Comparison of ENCODE assay signal across 1 cellular context in the genomic region with DNA sequence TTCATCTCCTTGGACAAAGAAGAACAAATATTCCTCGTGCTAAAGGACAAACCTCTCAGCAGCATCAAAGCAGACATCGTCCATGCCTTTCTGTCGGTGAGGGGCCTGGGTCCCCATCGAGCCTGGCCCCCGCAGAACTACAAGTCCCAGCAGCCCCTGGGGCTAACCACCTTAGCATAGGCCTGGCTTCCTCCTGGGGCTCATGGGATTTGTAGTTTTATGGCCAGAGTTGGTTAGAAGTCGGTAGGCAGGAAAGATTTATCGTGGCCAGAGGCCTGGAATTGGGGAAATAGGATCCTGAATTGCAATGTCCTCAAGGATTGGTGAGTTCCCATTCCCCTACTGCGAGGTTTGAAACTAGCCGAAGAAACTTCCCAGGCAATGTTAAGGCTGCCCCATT.
TF ChIP-seq lines count a peak whose summit lies in the region.

No MANE protein-coding gene starts in this region.

TF ChIP-seq in SK-N-SH, 30 proteins besides CTCF, POLR2A, EP300 and RAD21 (continued from another document):
- TF ChIP-seq GABPA (IDR thresholded peaks at IDR 0.05; ENCODE audit: low read depth) = peak; percentile 65
- TF ChIP-seq CHD2 (IDR thresholded peaks at IDR 0.05; ENCODE audit: low read length, partially characterized antibody) = peak; percentile 42
- no peak for TF ChIP-seq ELF1 (IDR thresholded peaks at IDR 0.05)
- no peak for TF ChIP-seq FOXJ3 (CRISPR knock-in tag; IDR thresholded peaks at IDR 0.05)
